ENCODE assay signal across 19 cellular contexts in genomic region chr11:28223994-28224393, GRCh38.
A peak's percentile ranks its signal among the peaks of the same experiment; 100 is the strongest.
DNase-seq lines count a peak whose midpoint lies in the region; ATAC-seq, FAIRE-seq and TF ChIP-seq lines count a peak whose summit lies in the region.
"Had no signal": no experiment of that assay in that cellular context is flagged by ENCODE, and none has a peak within 500 bp of the region (broad histone marks: within the 10 kb centered on the region; RNA-seq: fewer than 3 reads in every experiment).

No MANE protein-coding gene starts in this region.

- peak; percentile 64 for ATAC-seq in GM19395 (IDR thresholded peaks at IDR 0.05; ENCODE audit: unreplicated experiment)
- peak; percentile 23 for ATAC-seq in HG03565 (IDR thresholded peaks at IDR 0.05; ENCODE audit: unreplicated experiment)
- no peak for ATAC-seq in HG03108 (IDR thresholded peaks at IDR 0.05; ENCODE audit: unreplicated experiment)
- ATAC-seq in GM19463 (IDR thresholded peaks at IDR 0.05; ENCODE audit: unreplicated experiment) = no peak
- ATAC-seq: A549, HepG2 had no signal

- FAIRE-seq in frontal cortex (lab: Jason Lieb, UNC) (peak; percentile 72), GM12891 (lab: Jason Lieb, UNC) (no peak)
- FAIRE-seq: A549, H1, HepG2, HTR-8/SVneo had no signal

- no peak for TF ChIP-seq POLR2A in GM12891 (IDR thresholded peaks at IDR 0.05; ENCODE audit: low read depth, low read length)

- DNase-seq in frontal cortex (ENCODE audit: low spot score in 2 of 2) (no peak), NOMO-1 treated with dmso at 0.1 percent for 144 hours (lab: John Stamatoyannopoulos, UW; ENCODE audit: unreplicated experiment) (no peak), GM12891 (ENCODE audit: insufficient read length, low spot score) (no peak)
- DNase-seq: BE2C; CD4-positive, alpha-beta memory T cell; DMS153; DMS79 treated with DMSO at 0.1 percent for 48 hours; EL; GDM1; HCEC 1CT; HFFc6 had no signal

TF ChIP-seq in GM12891, 5 proteins besides CTCF, POLR2A, EP300 and RAD21:
- TF ChIP-seq TAF1 (IDR thresholded peaks at IDR 0.05; ENCODE audit: low read depth, low read length) (no peak), PAX5 (IDR thresholded peaks at IDR 0.05; ENCODE audit: insufficient read depth, low read length, severe bottlenecking) (no peak), POU2F2 (IDR thresholded peaks at IDR 0.05; ENCODE audit: low read depth, low read length) (no peak), POLR2AphosphoS5 (IDR thresholded peaks at IDR 0.05; ENCODE audit: low read depth, low read length) (no peak), SPI1 (IDR thresholded peaks at IDR 0.05; ENCODE audit: low read depth, low read length) (no peak)

Comparison
In these comparisons a context has a peak if more than half of its experiments do, and no peak if none do; other contexts are left out.
1. ATAC-seq: peak in GM19395 (single experiment) and HG03565 (single experiment); none in HG03108 (single experiment) and GM19463 (single experiment).